1 cellular context compared by ENCODE assay signal in the genomic region with DNA sequence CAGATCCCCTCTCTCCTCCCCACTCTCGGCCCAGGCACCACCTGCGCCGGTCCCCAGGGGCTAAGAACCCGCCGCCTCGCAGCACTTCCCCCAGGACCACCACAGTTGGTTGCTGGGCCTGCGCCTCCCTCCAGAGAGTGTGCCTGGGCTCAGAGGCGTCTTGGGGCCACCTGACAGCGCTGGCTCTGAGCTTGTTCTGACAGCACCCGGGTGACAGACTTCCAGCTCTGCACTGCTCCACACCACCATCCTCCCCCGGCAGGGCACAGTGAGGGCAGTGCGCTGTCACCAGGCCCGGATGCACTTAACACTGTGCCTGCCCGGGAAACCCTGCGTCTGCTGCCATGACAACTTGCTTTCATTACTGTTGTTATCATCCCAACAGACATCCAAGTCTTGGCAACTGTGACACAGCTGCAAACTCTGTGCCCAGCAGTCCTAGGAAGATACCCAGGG.
TF ChIP-seq lines count a peak whose summit lies in the region.

No MANE protein-coding gene starts in this region.

TF ChIP-seq in GM12878, 131 proteins besides CTCF, POLR2A, EP300 and RAD21:
- peak; percentile 84 for TF ChIP-seq BMI1 (IDR thresholded peaks at IDR 0.05; ENCODE audit: borderline replicate concordance)
- no peak for TF ChIP-seq POLR2AphosphoS2 (IDR thresholded peaks at IDR 0.05; ENCODE audit: low read depth, low read length)
- peak in 1 of 2 experiments; percentile 13; a peak in 1 of 4 replicates for TF ChIP-seq IKZF2 (IDR thresholded peaks at IDR 0.05)
- peak; percentile 48; the same call in 1 of the 2 replicates for TF ChIP-seq HDGF (IDR thresholded peaks at IDR 0.05)
- no peak for TF ChIP-seq CBX3 (IDR thresholded peaks at IDR 0.05; ENCODE audit: borderline replicate concordance, low read depth)
- TF ChIP-seq CBFB (IDR thresholded peaks at IDR 0.05; ENCODE audit: low read depth), result no peak
- peak; percentile 82 for TF ChIP-seq MEF2B (IDR thresholded peaks at IDR 0.05; ENCODE audit: partially characterized antibody, poor library complexity, severe bottlenecking)
- TF ChIP-seq WRNIP1 (IDR thresholded peaks at IDR 0.05; ENCODE audit: borderline replicate concordance, low read depth, low read length), result no peak
- TF ChIP-seq MXI1 (IDR thresholded peaks at IDR 0.05; ENCODE audit: low read depth, low read length), result peak; percentile 48; the same call in 1 of the 2 replicates
- TF ChIP-seq HDAC2 (IDR thresholded peaks at IDR 0.05), result no peak
- no peak for TF ChIP-seq PML (IDR thresholded peaks at IDR 0.05; ENCODE audit: low read length)
- TF ChIP-seq EED (IDR thresholded peaks at IDR 0.05; ENCODE audit: low read depth), result no peak
- TF ChIP-seq MYB (IDR thresholded peaks at IDR 0.05; ENCODE audit: borderline replicate concordance, low read depth, low read length), result no peak
- no peak for TF ChIP-seq ZNF207 (IDR thresholded peaks at IDR 0.05; ENCODE audit: borderline replicate concordance)
- TF ChIP-seq ETV6 (conservative IDR thresholded peaks at IDR 0.05 in 1 of 2, IDR thresholded peaks at IDR 0.05 in 1 of 2; ENCODE audit: borderline replicate concordance in 1 of 2, low read depth in 1 of 2), result no peak
- no peak for TF ChIP-seq RELB (IDR thresholded peaks at IDR 0.05; ENCODE audit: low read depth)
- TF ChIP-seq BCL3 (IDR thresholded peaks at IDR 0.05; ENCODE audit: borderline replicate concordance, insufficient read depth, low read depth, low read length, poor library complexity, severe bottlenecking), result no peak
- TF ChIP-seq POU2F2 (IDR thresholded peaks at IDR 0.05; ENCODE audit: borderline replicate concordance, low read depth, low read length), result no peak
- no peak for TF ChIP-seq SKIL (IDR thresholded peaks at IDR 0.05; ENCODE audit: low read depth, poor library complexity, severe bottlenecking)
- TF ChIP-seq SIN3A (IDR thresholded peaks at IDR 0.05; ENCODE audit: low read depth, low read length), result peak; percentile 83; the same call in 1 of the 2 replicates
- TF ChIP-seq ZNF274 (IDR thresholded peaks at IDR 0.05; ENCODE audit: insufficient read depth, insufficient read length), result no peak
- no peak for TF ChIP-seq TARDBP (IDR thresholded peaks at IDR 0.05; ENCODE audit: borderline replicate concordance)
- 0 out of 2 replicates have a peak, but pooled peaks have one; percentile 9 for TF ChIP-seq DPF2 (IDR thresholded peaks at IDR 0.05)
- no peak for TF ChIP-seq IRF3 (IDR thresholded peaks at IDR 0.05)
- TF ChIP-seq NRF1 (conservative IDR thresholded peaks at IDR 0.05; ENCODE audit: low read depth, low read length), result no peak
- TF ChIP-seq TCF12 (IDR thresholded peaks at IDR 0.05; ENCODE audit: low read depth, low read length), result 0 out of 2 replicates have a peak, but pooled peaks have one; percentile 8
- TF ChIP-seq PKNOX1 (IDR thresholded peaks at IDR 0.05), result peak; percentile 26; the same call in 1 of the 2 replicates
